Comparison of ENCODE assay signal across 4 cellular contexts in the genomic region with DNA sequence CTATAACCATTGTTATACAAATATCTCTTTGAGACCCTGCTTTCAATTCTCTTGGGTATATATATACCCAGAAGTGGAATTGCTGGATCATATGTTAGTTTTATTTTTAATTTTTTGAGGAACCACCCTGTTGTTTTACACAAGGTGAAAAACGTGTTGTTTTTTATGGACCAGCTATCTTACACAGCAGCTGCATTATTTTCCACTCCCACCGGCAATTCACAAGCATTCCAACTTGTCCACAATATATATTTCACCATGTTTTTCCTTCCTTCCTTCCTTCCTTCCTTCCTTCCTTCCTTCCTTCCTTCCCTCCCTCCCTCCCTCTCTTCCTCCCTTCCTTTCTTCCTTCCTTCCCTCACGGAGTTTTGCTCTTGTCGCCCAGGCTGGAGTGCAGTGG. TPM values are rescaled to one million over a fixed set of nuclear protein-coding genes. Genes with fewer than 3 reads are reported as not detected.
"Had no signal": no experiment of that assay in that cellular context is flagged by ENCODE, and none has a peak within 500 bp of the region (broad histone marks: within the 10 kb centered on the region; RNA-seq: fewer than 3 reads in every experiment).

No MANE protein-coding gene starts in this region.

- H3K4me3 ChIP-seq: GM12878 had no signal

- DNase-seq: GDM1, GF-D8 had no signal

RNA-seq across cellular contexts. Expression of a gene that starts 6.3 kb away (rescaled TPM):
- total RNA-seq: G401, GM12878 had no signal
